19 cellular contexts compared by ENCODE assay signal in the genomic region with DNA sequence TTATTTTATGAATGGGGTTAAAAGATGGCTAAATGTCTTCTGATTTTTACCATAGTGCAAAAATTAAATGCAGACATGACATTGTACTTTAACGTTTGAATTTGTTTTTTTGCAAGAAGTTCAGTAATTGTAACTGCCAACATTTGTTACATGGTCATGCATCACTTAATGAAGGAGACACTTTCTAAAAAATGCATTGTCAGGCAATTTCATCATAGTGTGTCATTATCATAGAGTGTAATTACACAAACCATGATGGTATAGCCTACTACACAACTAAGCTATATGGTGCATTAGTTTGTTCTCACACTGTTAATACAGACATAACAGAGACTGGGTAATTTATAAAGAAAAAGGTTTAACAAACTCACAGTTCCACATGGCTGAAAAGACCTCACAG. TPM values are rescaled to one million over a fixed set of nuclear protein-coding genes. Genes with fewer than 3 reads are reported as not detected.
DNase-seq lines count a peak whose midpoint lies in the region; ATAC-seq, FAIRE-seq and TF ChIP-seq lines count a peak whose summit lies in the region.
"Had no signal": no experiment of that assay in that cellular context is flagged by ENCODE, and none has a peak within 500 bp of the region (broad histone marks: within the 10 kb centered on the region; RNA-seq: fewer than 3 reads in every experiment).

No MANE protein-coding gene starts in this region.

- TF ChIP-seq RAD21 in A549 (conservative IDR thresholded peaks at IDR 0.05 in 1 of 2, IDR thresholded peaks at IDR 0.05 in 1 of 2) (no peak), K562 (CRISPR knock-in tag; conservative IDR thresholded peaks at IDR 0.05 in 1 of 2, IDR thresholded peaks at IDR 0.05 in 1 of 2) (no peak)

- H3K9me1 ChIP-seq in K562 (ENCODE audit: control insufficient read depth, insufficient read depth, low read length) = no peaks in the 10 kb centered on the region

- FAIRE-seq in A549 (lab: Jason Lieb, UNC) = no peak
- FAIRE-seq in H54 (lab: Jason Lieb, UNC) = peak; percentile 55
- FAIRE-seq in K562 (lab: Jason Lieb, UNC) = no peak
- FAIRE-seq: D721Med, G401.6, GM12891, GM19239 had no signal

- TF ChIP-seq CTCF in A549 (IDR thresholded peaks at IDR 0.05) (no peak), K562 (IDR thresholded peaks at IDR 0.05 in 2 of 3, conservative IDR thresholded peaks at IDR 0.05 in 1 of 3; ENCODE audit: insufficient read depth in 2 of 3, low read depth in 1 of 3, low read length in 3 of 3) (no peak)

- H3K4me3 ChIP-seq in A549 (no peak overlapping the region), K562 (no peak overlapping the region)
- H3K4me3 ChIP-seq: BLaER1 treated with 17β-estradiol and CSF1 and Interleukin-3, amounts not matched to agents 10 nM and 100 nM had no signal

- no peak for TF ChIP-seq EP300 in A549 (IDR thresholded peaks at IDR 0.05)
- no peak for TF ChIP-seq EP300 in K562 (IDR thresholded peaks at IDR 0.05; ENCODE audit: low read length)

- DNase-seq in A549 (ENCODE audit: low read depth in 1 of 2, low spot score in 1 of 2) (no peak), H54 (ENCODE audit: insufficient read length, low spot score) (no peak), K562 (ENCODE audit: extremely low read depth in 1 of 4, low spot score in 3 of 4) (no peak), NCI-H345 treated with DMSO at 0.1 percent for 48 hours (lab: John Stamatoyannopoulos, UW; ENCODE audit: unreplicated experiment) (no peak)
- DNase-seq: 8988T; AML-193; Caco-2; Calu3; CD4-positive, alpha-beta T cell; CD8-positive, alpha-beta T cell; DMS79 treated with DMSO at 0.1 percent for 48 hours; GF-D8 had no signal

- H3K27ac ChIP-seq in A549 (no peak overlapping the region), K562 (ENCODE audit: extremely low read depth, low read depth, low read length) (no peak overlapping the region)
- H3K27ac ChIP-seq: BLaER1 treated with 17β-estradiol and CSF1 and Interleukin-3, amounts not matched to agents 10 nM and 100 nM; C4-2B had no signal

- WGBS in A549 (ENCODE audit: missing lambda C conversion rate) = 89% methylated on average over 1 of the region's 1 CpG
- 0% methylated on average over 1 of the region's 1 CpG for WGBS in K562 (ENCODE audit: insufficient coverage, low coverage, missing lambda C conversion rate)

- POLR2A ChIA-PET in A549 (lab: Yijun Ruan, JAX) (no interaction called here), K562 (lab: Yijun Ruan, JAX) (no interaction called here)

- no peak overlapping the region for H3K9ac ChIP-seq in K562 (ENCODE audit: insufficient read depth in 1 of 2, low read depth in 2 of 2, low read length in 2 of 2)
- H3K9ac ChIP-seq: BLaER1 treated with 17β-estradiol and CSF1 and Interleukin-3, amounts not matched to agents 10 nM and 100 nM had no signal

- no peaks in the 10 kb centered on the region for H3K9me3 ChIP-seq in A549
- H3K9me3 ChIP-seq in K562 (replicated peaks; ENCODE audit: control insufficient read depth, insufficient read depth, low read depth, low read length) = no peaks in the 10 kb centered on the region
- H3K9me3 ChIP-seq: Caco-2 had no signal

- CTCF ChIA-PET in A549 (lab: Yijun Ruan, JAX) (no interaction called here), K562 (lab: Yijun Ruan, JAX; ENCODE audit: low intra/inter-chr PET ratio) (no interaction called here)

- H3K27me3 ChIP-seq in K562 (ENCODE audit: control insufficient read depth in 2 of 2, insufficient read depth in 2 of 2, low read length in 2 of 2) = no peaks in the 10 kb centered on the region
- H3K27me3 ChIP-seq: BLaER1 treated with 17β-estradiol and CSF1 and Interleukin-3, amounts not matched to agents 10 nM and 100 nM had no signal

- no peak for ATAC-seq in A549
- ATAC-seq in K562 = no peak
- no peak for ATAC-seq in GM21528 (IDR thresholded peaks at IDR 0.05; ENCODE audit: low FRiP score, unreplicated experiment)
- ATAC-seq: CD8-positive, alpha-beta T cell had no signal

- in situ Hi-C loops in K562 (cut with MboI) = no loop called here

- no peak overlapping the region for H2AFZ ChIP-seq in K562 (ENCODE audit: low read depth, low read length)

- H3K4me1 ChIP-seq in A549 (no peaks in the 10 kb centered on the region), K562 (replicated peaks in 1 of 2; ENCODE audit: control insufficient read depth in 2 of 2, insufficient read depth in 2 of 2, low read length in 2 of 2) (no peaks in the 10 kb centered on the region)
- H3K4me1 ChIP-seq: BLaER1 treated with 17β-estradiol and CSF1 and Interleukin-3, amounts not matched to agents 10 nM and 100 nM; Caco-2 had no signal

- H3K79me2 ChIP-seq in K562 (ENCODE audit: control insufficient read depth, insufficient read depth, low read length) = no peaks in the 10 kb centered on the region

- no peak for TF ChIP-seq POLR2A in A549 (IDR thresholded peaks at IDR 0.05; ENCODE audit: low read length)
- TF ChIP-seq POLR2A in H54 (IDR thresholded peaks at IDR 0.05; ENCODE audit: low read depth, low read length) = no peak
- no peak for TF ChIP-seq POLR2A in K562 (conservative IDR thresholded peaks at IDR 0.05)

- H3K4me2 ChIP-seq in A549 (no peak overlapping the region), K562 (ENCODE audit: insufficient read depth, low read length) (no peak overlapping the region)
- H3K4me2 ChIP-seq: BLaER1 treated with 17β-estradiol and CSF1 and Interleukin-3, amounts not matched to agents 10 nM and 100 nM had no signal

- BruUV-seq in K562 (replicated peaks; lab: Mats Ljungman, UMichigan) = no TSS peak

- intact Hi-C loops in K562 (cut with micrococcal nuclease) = no loop called here

- H4K20me1 ChIP-seq in K562 (replicated peaks; ENCODE audit: control insufficient read depth, insufficient read depth, low read length) = no peaks in the 10 kb centered on the region
- H4K20me1 ChIP-seq: BLaER1 treated with 17β-estradiol and CSF1 and Interleukin-3, amounts not matched to agents 10 nM and 100 nM had no signal

- H3K36me3 ChIP-seq in K562 (ENCODE audit: control insufficient read depth, insufficient read depth, low read length) = no peaks in the 10 kb centered on the region

TF ChIP-seq in A549, 52 proteins besides CTCF, POLR2A, EP300 and RAD21:
- TF ChIP-seq MAFK (IDR thresholded peaks at IDR 0.05; ENCODE audit: partially characterized antibody) (peak; percentile 73), NPAS2 (CRISPR knock-in tag; IDR thresholded peaks at IDR 0.05; ENCODE audit: borderline replicate concordance) (no peak)

TF ChIP-seq in K562, 482 proteins besides CTCF, POLR2A, EP300 and RAD21 (continues in another document):
- TF ChIP-seq, protein P1, sequence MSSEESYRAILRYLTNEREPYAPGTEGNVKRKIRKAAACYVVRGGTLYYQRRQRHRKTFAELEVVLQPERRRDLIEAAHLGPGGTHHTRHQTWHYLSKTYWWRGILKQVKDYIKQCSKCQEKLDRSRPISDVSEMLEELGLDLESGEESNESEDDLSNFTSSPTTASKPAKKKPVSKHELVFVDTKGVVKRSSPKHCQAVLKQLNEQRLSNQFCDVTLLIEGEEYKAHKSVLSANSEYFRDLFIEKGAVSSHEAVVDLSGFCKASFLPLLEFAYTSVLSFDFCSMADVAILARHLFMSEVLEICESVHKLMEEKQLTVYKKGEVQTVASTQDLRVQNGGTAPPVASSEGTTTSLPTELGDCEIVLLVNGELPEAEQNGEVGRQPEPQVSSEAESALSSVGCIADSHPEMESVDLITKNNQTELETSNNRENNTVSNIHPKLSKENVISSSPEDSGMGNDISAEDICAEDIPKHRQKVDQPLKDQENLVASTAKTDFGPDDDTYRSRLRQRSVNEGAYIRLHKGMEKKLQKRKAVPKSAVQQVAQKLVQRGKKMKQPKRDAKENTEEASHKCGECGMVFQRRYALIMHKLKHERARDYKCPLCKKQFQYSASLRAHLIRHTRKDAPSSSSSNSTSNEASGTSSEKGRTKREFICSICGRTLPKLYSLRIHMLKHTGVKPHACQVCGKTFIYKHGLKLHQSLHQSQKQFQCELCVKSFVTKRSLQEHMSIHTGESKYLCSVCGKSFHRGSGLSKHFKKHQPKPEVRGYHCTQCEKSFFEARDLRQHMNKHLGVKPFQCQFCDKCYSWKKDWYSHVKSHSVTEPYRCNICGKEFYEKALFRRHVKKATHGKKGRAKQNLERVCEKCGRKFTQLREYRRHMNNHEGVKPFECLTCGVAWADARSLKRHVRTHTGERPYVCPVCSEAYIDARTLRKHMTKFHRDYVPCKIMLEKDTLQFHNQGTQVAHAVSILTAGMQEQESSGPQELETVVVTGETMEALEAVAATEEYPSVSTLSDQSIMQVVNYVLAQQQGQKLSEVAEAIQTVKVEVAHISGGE (CRISPR knock-in tag; IDR thresholded peaks at IDR 0.05) = no peak
- TF ChIP-seq, protein P2, sequence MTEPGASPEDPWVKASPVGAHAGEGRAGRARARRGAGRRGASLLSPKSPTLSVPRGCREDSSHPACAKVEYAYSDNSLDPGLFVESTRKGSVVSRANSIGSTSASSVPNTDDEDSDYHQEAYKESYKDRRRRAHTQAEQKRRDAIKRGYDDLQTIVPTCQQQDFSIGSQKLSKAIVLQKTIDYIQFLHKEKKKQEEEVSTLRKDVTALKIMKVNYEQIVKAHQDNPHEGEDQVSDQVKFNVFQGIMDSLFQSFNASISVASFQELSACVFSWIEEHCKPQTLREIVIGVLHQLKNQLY (CRISPR knock-in tag; conservative IDR thresholded peaks at IDR 0.05) = no peak
- TF ChIP-seq EWSR1 (IDR thresholded peaks at IDR 0.05; ENCODE audit: borderline replicate concordance, low read depth, partially characterized antibody) = no peak

RNA-seq across cellular contexts. Expression of a gene that starts 50.0 kb away (rescaled TPM):
- polyA plus RNA-seq in A549 (2011; rRNA removed) = 37.0 and 42.4 TPM in 2 replicates
- polyA plus RNA-seq in A549 (2012; cell fraction: cytosol; rRNA removed) = 9.1 and 9.3 TPM in 2 replicates
- 5.7 and 7.6 TPM in 2 replicates for polyA plus RNA-seq in A549 (2012; cell fraction: nucleus; rRNA removed)
- 24.9 to 25.6 TPM (median 24.9 TPM) in 3 replicates for polyA plus RNA-seq in A549 (2017; fragmentation: RNase III; extraction: RNeasy Plus Mini Kit Qiagen cat#74134 plus additional on column Dnase treatment)
- polyA minus RNA-seq in A549 (2011; rRNA and poly(A)+ RNA removed) = 20.7 TPM in 2 replicates
- 15.6 and 50.6 TPM in 2 replicates for total RNA-seq in K562 (2011; cell fraction: chromatin; rRNA removed; ENCODE audit: low replicate concordance)
- 9.7 and 12.0 TPM in 2 replicates for total RNA-seq in K562 (2011; cell fraction: nucleolus; rRNA removed)
- 18.5 and 21.4 TPM in 2 replicates for total RNA-seq in K562 (2011; cell fraction: nucleoplasm; rRNA removed)
- total RNA-seq in K562 (2014; rRNA removed) = 14.7 and 17.7 TPM in 2 replicates
- 31.4 and 37.9 TPM in 2 replicates for total RNA-seq in K562 (2014; rRNA removed; fragmentation: Illumina TruSeq; extraction: Trizol)
- 27.4 and 30.3 TPM in 2 replicates for total RNA-seq in K562 (2015; rRNA removed; fragmentation: Illumina TruSeq; extraction: Trizol)
- 27.4 and 29.0 TPM in 2 replicates for total RNA-seq in K562 (2021)
- 36.6 and 43.9 TPM in 2 replicates for polyA plus RNA-seq in K562 (2011; rRNA removed)
- polyA plus RNA-seq in K562 (2011; cell fraction: cytosol; rRNA removed) = 10.2 and 16.4 TPM in 2 replicates
- polyA plus RNA-seq in K562 (2011; cell fraction: nucleus; rRNA removed) = 31.2 and 46.7 TPM in 2 replicates
- 16.1 and 23.1 TPM in 2 replicates for polyA plus RNA-seq in K562 (2012)
- 30.7 and 34.8 TPM in 2 replicates for polyA plus RNA-seq in K562 (2014; fragmentation: Illumina TruSeq; extraction: Trizol)
- polyA plus RNA-seq in K562 (2014; fragmentation: Nextera tagmentation; extraction: Ambion mirVana) = 10 to 100 TPM; 22.1 to 23.6 TPM
- polyA plus RNA-seq in K562 (2014; rRNA removed) = 22.2 and 22.9 TPM in 2 replicates
- polyA minus RNA-seq in K562 (2011; rRNA and poly(A)+ RNA removed) = 38.1 and 41.5 TPM in 2 replicates
- polyA minus RNA-seq in K562 (2011; cell fraction: cytosol; rRNA and poly(A)+ RNA removed) = 11.6 and 13.8 TPM in 2 replicates
- polyA minus RNA-seq in K562 (2011; cell fraction: nucleus; rRNA and poly(A)+ RNA removed) = 13.2 and 24.5 TPM in 2 replicates
